In the genomic region with DNA sequence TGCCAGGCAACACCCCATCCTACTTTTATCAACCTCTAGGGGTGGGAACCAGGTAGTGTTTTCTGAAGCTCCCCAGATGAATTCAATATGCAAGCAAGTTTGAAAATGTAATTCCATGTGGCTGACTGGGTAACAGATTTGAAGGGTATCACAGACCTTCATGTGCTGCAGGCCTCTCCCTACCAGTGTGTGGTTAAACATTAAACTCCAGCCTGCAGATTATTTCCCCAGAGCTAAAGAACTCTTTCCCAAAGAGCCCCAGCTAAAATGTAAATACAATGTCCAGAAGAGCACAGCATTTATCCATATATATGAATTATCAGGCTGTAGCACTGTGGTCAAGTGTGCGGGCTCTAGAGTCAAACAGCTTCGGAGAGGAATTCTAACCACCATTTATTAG, we compare ENCODE assay signal across 1 cellular context.
TF ChIP-seq lines count a peak whose summit lies in the region.

No MANE protein-coding gene starts in this region.

TF ChIP-seq in GM23338, 12 proteins besides CTCF, POLR2A, EP300 and RAD21 (continued from another document):
- TF ChIP-seq, protein P1, sequence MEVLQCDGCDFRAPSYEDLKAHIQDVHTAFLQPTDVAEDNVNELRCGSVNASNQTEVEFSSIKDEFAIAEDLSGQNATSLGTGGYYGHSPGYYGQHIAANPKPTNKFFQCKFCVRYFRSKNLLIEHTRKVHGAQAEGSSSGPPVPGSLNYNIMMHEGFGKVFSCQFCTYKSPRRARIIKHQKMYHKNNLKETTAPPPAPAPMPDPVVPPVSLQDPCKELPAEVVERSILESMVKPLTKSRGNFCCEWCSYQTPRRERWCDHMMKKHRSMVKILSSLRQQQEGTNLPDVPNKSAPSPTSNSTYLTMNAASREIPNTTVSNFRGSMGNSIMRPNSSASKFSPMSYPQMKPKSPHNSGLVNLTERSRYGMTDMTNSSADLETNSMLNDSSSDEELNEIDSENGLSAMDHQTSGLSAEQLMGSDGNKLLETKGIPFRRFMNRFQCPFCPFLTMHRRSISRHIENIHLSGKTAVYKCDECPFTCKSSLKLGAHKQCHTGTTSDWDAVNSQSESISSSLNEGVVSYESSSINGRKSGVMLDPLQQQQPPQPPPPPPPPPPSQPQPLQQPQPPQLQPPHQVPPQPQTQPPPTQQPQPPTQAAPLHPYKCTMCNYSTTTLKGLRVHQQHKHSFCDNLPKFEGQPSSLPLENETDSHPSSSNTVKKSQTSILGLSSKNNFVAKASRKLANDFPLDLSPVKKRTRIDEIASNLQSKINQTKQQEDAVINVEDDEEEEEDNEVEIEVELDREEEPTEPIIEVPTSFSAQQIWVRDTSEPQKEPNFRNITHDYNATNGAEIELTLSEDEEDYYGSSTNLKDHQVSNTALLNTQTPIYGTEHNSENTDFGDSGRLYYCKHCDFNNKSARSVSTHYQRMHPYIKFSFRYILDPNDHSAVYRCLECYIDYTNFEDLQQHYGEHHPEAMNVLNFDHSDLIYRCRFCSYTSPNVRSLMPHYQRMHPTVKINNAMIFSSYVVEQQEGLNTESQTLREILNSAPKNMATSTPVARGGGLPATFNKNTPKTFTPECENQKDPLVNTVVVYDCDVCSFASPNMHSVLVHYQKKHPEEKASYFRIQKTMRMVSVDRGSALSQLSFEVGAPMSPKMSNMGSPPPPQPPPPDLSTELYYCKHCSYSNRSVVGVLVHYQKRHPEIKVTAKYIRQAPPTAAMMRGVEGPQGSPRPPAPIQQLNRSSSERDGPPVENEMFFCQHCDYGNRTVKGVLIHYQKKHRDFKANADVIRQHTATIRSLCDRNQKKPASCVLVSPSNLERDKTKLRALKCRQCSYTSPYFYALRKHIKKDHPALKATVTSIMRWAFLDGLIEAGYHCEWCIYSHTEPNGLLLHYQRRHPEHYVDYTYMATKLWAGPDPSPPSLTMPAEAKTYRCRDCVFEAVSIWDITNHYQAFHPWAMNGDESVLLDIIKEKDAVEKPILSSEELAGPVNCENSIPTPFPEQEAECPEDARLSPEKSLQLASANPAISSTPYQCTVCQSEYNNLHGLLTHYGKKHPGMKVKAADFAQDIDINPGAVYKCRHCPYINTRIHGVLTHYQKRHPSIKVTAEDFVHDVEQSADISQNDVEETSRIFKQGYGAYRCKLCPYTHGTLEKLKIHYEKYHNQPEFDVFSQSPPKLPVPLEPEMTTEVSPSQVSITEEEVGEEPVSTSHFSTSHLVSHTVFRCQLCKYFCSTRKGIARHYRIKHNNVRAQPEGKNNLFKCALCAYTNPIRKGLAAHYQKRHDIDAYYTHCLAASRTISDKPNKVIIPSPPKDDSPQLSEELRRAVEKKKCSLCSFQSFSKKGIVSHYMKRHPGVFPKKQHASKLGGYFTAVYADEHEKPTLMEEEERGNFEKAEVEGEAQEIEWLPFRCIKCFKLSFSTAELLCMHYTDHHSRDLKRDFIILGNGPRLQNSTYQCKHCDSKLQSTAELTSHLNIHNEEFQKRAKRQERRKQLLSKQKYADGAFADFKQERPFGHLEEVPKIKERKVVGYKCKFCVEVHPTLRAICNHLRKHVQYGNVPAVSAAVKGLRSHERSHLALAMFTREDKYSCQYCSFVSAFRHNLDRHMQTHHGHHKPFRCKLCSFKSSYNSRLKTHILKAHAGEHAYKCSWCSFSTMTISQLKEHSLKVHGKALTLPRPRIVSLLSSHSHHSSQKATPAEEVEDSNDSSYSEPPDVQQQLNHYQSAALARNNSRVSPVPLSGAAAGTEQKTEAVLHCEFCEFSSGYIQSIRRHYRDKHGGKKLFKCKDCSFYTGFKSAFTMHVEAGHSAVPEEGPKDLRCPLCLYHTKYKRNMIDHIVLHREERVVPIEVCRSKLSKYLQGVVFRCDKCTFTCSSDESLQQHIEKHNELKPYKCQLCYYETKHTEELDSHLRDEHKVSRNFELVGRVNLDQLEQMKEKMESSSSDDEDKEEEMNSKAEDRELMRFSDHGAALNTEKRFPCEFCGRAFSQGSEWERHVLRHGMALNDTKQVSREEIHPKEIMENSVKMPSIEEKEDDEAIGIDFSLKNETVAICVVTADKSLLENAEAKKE (CRISPR knock-in tag; IDR thresholded peaks at IDR 0.05), result no peak
- TF ChIP-seq POLR2AphosphoS5 (IDR thresholded peaks at IDR 0.05; ENCODE audit: low read depth) (no peak), EZH2 (IDR thresholded peaks at IDR 0.05; ENCODE audit: low read depth, unreplicated experiment) (no peak), NANOG (IDR thresholded peaks at IDR 0.05; ENCODE audit: borderline replicate concordance) (no peak), ZNF331 (CRISPR knock-in tag; IDR thresholded peaks at IDR 0.05; ENCODE audit: low read depth) (no peak), STAT1 (IDR thresholded peaks at IDR 0.05; ENCODE audit: unreplicated experiment) (no peak), JUNB (IDR thresholded peaks at IDR 0.05; ENCODE audit: unreplicated experiment) (no peak), EZH2phosphoT487 (IDR thresholded peaks at IDR 0.05; ENCODE audit: unreplicated experiment) (no peak)
- TF ChIP-seq, protein P2, sequence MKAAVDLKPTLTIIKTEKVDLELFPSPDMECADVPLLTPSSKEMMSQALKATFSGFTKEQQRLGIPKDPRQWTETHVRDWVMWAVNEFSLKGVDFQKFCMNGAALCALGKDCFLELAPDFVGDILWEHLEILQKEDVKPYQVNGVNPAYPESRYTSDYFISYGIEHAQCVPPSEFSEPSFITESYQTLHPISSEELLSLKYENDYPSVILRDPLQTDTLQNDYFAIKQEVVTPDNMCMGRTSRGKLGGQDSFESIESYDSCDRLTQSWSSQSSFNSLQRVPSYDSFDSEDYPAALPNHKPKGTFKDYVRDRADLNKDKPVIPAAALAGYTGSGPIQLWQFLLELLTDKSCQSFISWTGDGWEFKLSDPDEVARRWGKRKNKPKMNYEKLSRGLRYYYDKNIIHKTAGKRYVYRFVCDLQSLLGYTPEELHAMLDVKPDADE (IDR thresholded peaks at IDR 0.05), result no peak
- TF ChIP-seq, protein P3, sequence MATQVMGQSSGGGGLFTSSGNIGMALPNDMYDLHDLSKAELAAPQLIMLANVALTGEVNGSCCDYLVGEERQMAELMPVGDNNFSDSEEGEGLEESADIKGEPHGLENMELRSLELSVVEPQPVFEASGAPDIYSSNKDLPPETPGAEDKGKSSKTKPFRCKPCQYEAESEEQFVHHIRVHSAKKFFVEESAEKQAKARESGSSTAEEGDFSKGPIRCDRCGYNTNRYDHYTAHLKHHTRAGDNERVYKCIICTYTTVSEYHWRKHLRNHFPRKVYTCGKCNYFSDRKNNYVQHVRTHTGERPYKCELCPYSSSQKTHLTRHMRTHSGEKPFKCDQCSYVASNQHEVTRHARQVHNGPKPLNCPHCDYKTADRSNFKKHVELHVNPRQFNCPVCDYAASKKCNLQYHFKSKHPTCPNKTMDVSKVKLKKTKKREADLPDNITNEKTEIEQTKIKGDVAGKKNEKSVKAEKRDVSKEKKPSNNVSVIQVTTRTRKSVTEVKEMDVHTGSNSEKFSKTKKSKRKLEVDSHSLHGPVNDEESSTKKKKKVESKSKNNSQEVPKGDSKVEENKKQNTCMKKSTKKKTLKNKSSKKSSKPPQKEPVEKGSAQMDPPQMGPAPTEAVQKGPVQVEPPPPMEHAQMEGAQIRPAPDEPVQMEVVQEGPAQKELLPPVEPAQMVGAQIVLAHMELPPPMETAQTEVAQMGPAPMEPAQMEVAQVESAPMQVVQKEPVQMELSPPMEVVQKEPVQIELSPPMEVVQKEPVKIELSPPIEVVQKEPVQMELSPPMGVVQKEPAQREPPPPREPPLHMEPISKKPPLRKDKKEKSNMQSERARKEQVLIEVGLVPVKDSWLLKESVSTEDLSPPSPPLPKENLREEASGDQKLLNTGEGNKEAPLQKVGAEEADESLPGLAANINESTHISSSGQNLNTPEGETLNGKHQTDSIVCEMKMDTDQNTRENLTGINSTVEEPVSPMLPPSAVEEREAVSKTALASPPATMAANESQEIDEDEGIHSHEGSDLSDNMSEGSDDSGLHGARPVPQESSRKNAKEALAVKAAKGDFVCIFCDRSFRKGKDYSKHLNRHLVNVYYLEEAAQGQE (IDR thresholded peaks at IDR 0.05; ENCODE audit: unreplicated experiment), result no peak
